ENCODE assay signal across 18 cellular contexts in genomic region chr21:25550352-25550751, GRCh38.
"Had no signal": no experiment of that assay in that cellular context is flagged by ENCODE, and none has a peak within 500 bp of the region (broad histone marks: within the 10 kb centered on the region; RNA-seq: fewer than 3 reads in every experiment).

No MANE protein-coding gene starts in this region.

- H3K4me1 Mint-ChIP-seq: endodermal cell, nephron progenitor cell had no signal

- H3K27me3 Mint-ChIP-seq: dendritic cell treated with granulocyte-macrophage colony-stimulating factor and Interleukin-4, amounts not matched to agents 40 ng/mL and 50 ng/mL, for 4 days; progenitor cell of endocrine pancreas had no signal

- H3K4me3 Mint-ChIP-seq: dendritic cell treated with granulocyte-macrophage colony-stimulating factor and Interleukin-4, amounts not matched to agents 40 ng/mL and 50 ng/mL, for 4 days; endodermal cell; nephron progenitor cell had no signal

- H3K27ac Mint-ChIP-seq: activated naive CD4-positive, alpha-beta T cell treated with anti-CD3 and anti-CD28 coated beads, Interleukin-2, amount 50 U/mL, for 72 hours; dendritic cell treated with granulocyte-macrophage colony-stimulating factor and Interleukin-4, amounts not matched to agents 40 ng/mL and 50 ng/mL, for 4 days; endodermal cell; nephron progenitor cell; progenitor cell of endocrine pancreas had no signal

- DNase-seq: activated CD4-positive, alpha-beta T cell treated with anti-CD3 and anti-CD28 coated beads for 4 hours; activated CD4-positive, alpha-beta T cell treated with anti-CD3 and anti-CD28 coated beads, Interleukin-2, amount 50 U/mL, for 48 hours; activated CD4-positive, CD25-positive, alpha-beta regulatory T cell; activated naive CD4-positive, alpha-beta T cell; activated T-cell treated with anti-CD3 and anti-CD28 coated beads, Interleukin-2, amount 50 U/mL, for 4 hours; central memory CD4-positive, alpha-beta T cell; endodermal cell; left ventricle myocardium inferior; mucosa of descending colon; nephron progenitor cell; right lobe of liver; stimulated activated CD4-positive, alpha-beta T cell treated with anti-CD3 and anti-CD28 coated beads, Interleukin-2, amount 100 ng/mL, for 48 hours; stomach; thyroid gland; upper lobe of left lung had no signal

- ATAC-seq: activated naive CD4-positive, alpha-beta T cell treated with anti-CD3 and anti-CD28 coated beads, Interleukin-2, amount 50 U/mL, for 72 hours; activated T-cell treated with anti-CD3 and anti-CD28 coated beads, Interleukin-2, amount 50 U/mL, for 4 hours; mucosa of descending colon; right lobe of liver had no signal

- H3K9me3 Mint-ChIP-seq: dendritic cell treated with granulocyte-macrophage colony-stimulating factor and Interleukin-4, amounts not matched to agents 40 ng/mL and 50 ng/mL, for 4 days had no signal
